In the genomic region with DNA sequence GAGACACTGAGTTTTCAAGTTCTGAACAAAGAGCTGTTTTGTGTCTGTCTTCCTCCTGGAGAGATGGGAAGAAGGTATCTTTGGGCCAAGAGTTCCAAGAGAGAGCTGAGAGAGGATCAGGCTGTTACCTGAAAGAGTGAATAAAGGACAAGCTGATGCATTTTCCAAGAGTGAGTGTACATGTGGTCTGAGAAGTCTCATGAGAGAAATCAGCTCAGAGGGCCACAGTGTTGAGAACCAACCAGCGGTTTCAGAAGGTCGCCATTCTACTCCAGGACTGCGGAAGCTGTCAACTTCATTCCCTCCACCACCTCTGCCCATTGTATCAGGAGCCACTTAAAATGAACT, we compare ENCODE assay signal across 26 cellular contexts. TPM values are rescaled to one million over a fixed set of nuclear protein-coding genes. Genes with fewer than 3 reads are reported as not detected.
A peak's percentile ranks its signal among the peaks of the same experiment; 100 is the strongest.
DNase-seq lines count a peak whose midpoint lies in the region; ATAC-seq and TF ChIP-seq lines count a peak whose summit lies in the region.
"Had no signal": no experiment of that assay in that cellular context is flagged by ENCODE, and none has a peak within 500 bp of the region (broad histone marks: within the 10 kb centered on the region; RNA-seq: fewer than 3 reads in every experiment).

No MANE protein-coding gene starts in this region.

- DNase-seq in NCI-H526 (lab: John Stamatoyannopoulos, UW), result peak; percentile 62 to 74
- DNase-seq in NCI-H526 treated with DMSO at 0.1 percent for 48 hours (lab: John Stamatoyannopoulos, UW), result no peak
- peak; percentile 16 for DNase-seq in glomerular visceral epithelial cell (ENCODE audit: extremely low spot score)
- DNase-seq in suprapubic skin (ENCODE audit: low spot score in 2 of 2), result no peak
- DNase-seq in T-helper 17 cell, result no peak
- no peak for DNase-seq in activated effector memory CD4-positive, alpha-beta T cell treated with anti-CD3 and anti-CD28 coated beads, Interleukin-2, amount 50 U/mL, for 16 hours
- DNase-seq: ACHN; CD4-positive, alpha-beta T cell; COR-L47; DMS 273 treated with DMSO at 0.1 percent for 48 hours; DMS79 treated with DMSO at 0.1 percent for 48 hours; GOT3; Kasumi-1; MM.1S; NCI-H1436; NCI-H187 treated with DMSO at 0.1 percent for 48 hours; NCI-H2107; NCI-H748 treated with DMSO at 0.1 percent for 48 hours; PC-9 had no signal

- peaks cover 17% of the 10 kb centered on the region for H3K27me3 Mint-ChIP-seq in T-helper 17 cell

- no peak overlapping the region for H3K4me3 Mint-ChIP-seq in T-helper 17 cell
- H3K4me3 Mint-ChIP-seq: CD4-positive, alpha-beta T cell had no signal

- H3K36me3 Mint-ChIP-seq in T-helper 17 cell (ENCODE audit: low read depth), result no peaks in the 10 kb centered on the region

- no peak for TF ChIP-seq EP300 in suprapubic skin (IDR thresholded peaks at IDR 0.05)

- WGBS in suprapubic skin, result 88% methylated on average over 3 of the region's 3 CpGs

- no peaks in the 10 kb centered on the region for H3K27me3 ChIP-seq in duodenal mucosa (ENCODE audit: control insufficient read depth in 1 of 2, insufficient read depth in 2 of 2, low read length in 2 of 2)
- H3K27me3 ChIP-seq in suprapubic skin, result no peaks in the 10 kb centered on the region
- H3K27me3 ChIP-seq: BLaER1 had no signal

- no peaks in the 10 kb centered on the region for H3K9me3 ChIP-seq in duodenal mucosa (ENCODE audit: control insufficient read depth in 1 of 2, low read length in 2 of 2)
- no peaks in the 10 kb centered on the region for H3K9me3 ChIP-seq in suprapubic skin
- H3K9me3 ChIP-seq in T-helper 17 cell (ENCODE audit: control insufficient read depth, low read length, poor library complexity, severe bottlenecking), result no peaks in the 10 kb centered on the region
- H3K9me3 ChIP-seq: BLaER1 had no signal

- no peaks in the 10 kb centered on the region for H3K4me1 Mint-ChIP-seq in T-helper 17 cell

- H3K9ac ChIP-seq in duodenal mucosa (ENCODE audit: low read depth in 1 of 2, low read length in 2 of 2), result no peak overlapping the region
- H3K9ac ChIP-seq: BLaER1 had no signal

- ATAC-seq in GM21619 (IDR thresholded peaks at IDR 0.05; ENCODE audit: unreplicated experiment) (no peak), T-helper 17 cell (no peak)
- ATAC-seq: GM12878, HCT116, SK-N-SH treated with all-trans-retinoic acid at 6 μM for 48 hours had no signal

- H3K4me1 ChIP-seq in duodenal mucosa (ENCODE audit: control insufficient read depth in 1 of 2, insufficient read depth in 2 of 2, low read length in 2 of 2) (no peaks in the 10 kb centered on the region), suprapubic skin (peaks cover 22% of the 10 kb centered on the region)
- H3K4me1 ChIP-seq: BLaER1 had no signal

- H3K36me3 ChIP-seq in duodenal mucosa (ENCODE audit: control insufficient read depth in 1 of 2, insufficient read depth in 2 of 2, low read length in 2 of 2) (no peaks in the 10 kb centered on the region), suprapubic skin (no peaks in the 10 kb centered on the region)
- H3K36me3 ChIP-seq: BLaER1 had no signal

- H3K27ac Mint-ChIP-seq in T-helper 17 cell, result no peak overlapping the region
- H3K27ac Mint-ChIP-seq: CD4-positive, alpha-beta T cell had no signal

- H3K4me3 ChIP-seq in duodenal mucosa (ENCODE audit: low read depth in 1 of 2, low read length in 2 of 2) (no peak overlapping the region), suprapubic skin (no peak overlapping the region)
- H3K4me3 ChIP-seq: BLaER1, GM12878, PC-9 had no signal

- TF ChIP-seq POLR2A in suprapubic skin (IDR thresholded peaks at IDR 0.05), result no peak

- H3K27ac ChIP-seq in duodenal mucosa (ENCODE audit: low read depth, low read length) (peak overlapping the region; percentile 11), suprapubic skin (peak overlapping the region; percentile 59)
- H3K27ac ChIP-seq: 22Rv1, BLaER1, PC-9 had no signal

- TF ChIP-seq CTCF in suprapubic skin (IDR thresholded peaks at IDR 0.05), result no peak

RNA-seq across cellular contexts. Expression of gene PPP2R3A, which starts 42.7 kb away (rescaled TPM):
- total RNA-seq in suprapubic skin (10 to 100 TPM; 51.2 to 71.7 (median 52.9) TPM), T-helper 17 cell (under 1 TPM; 0.13 to 0.17 TPM)

Comparison
In these comparisons a context has a peak if more than half of its experiments do, and no peak if none do; other contexts are left out.
1. DNase-seq: peak in NCI-H526 (2 of 2) and glomerular visceral epithelial cell (single experiment); none in NCI-H526 treated with DMSO at 0.1 percent for 48 hours (single experiment), suprapubic skin (0 of 2), T-helper 17 cell (0 of 3) and activated effector memory CD4-positive, alpha-beta T cell treated with anti-CD3 and anti-CD28 coated beads, Interleukin-2, amount 50 U/mL, for 16 hours (single experiment).
2. RNA of gene PPP2R3A, which starts 42.7 kb away (total RNA-seq): 51.2 to 71.7 TPM in suprapubic skin; 0.13 to 0.17 TPM in T-helper 17 cell; every median in the first group is over 10 times any median in the second.